ENCODE assay signal across 28 cellular contexts in the genomic region with DNA sequence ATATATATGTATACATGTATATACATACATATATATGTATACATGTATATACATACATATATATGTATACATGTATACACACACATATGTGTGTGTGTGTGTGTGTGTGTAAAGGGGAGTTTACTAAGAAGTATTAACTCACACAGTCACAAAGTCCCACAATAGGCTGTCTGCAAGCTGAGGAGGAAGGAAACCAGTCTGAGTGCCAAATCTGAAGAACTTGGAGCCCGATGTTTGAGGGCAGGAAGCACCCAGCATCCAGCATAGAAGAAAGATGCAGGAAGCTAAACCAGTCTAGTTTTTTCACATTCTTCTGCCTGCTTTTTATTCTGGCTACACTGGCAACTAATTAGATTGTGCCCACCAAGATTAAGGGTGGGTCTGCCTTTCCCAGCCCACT.
"Had no signal": no experiment of that assay in that cellular context is flagged by ENCODE, and none has a peak within 500 bp of the region (broad histone marks: within the 10 kb centered on the region; RNA-seq: fewer than 3 reads in every experiment).

No MANE protein-coding gene starts in this region.

- ATAC-seq: natural killer cell; psoas muscle; right cardiac atrium; right lobe of liver; stimulated activated effector memory CD8-positive, alpha-beta T cell treated with anti-CD3 and anti-CD28 coated beads, Interleukin-12 subunit alpha, Interleukin-12 subunit beta, amount 100 ng/mL, for 72 hours; stimulated activated naive B cell treated with anti-CD40 and anti-IgM and Interleukin-4, amounts not matched to agents 10 μg/mL and 1 μg/mL and 100 μg/mL, for 72 hours had no signal

- H3K27ac Mint-ChIP-seq: natural killer cell; nephron; neural progenitor cell; progenitor cell of endocrine pancreas; stimulated activated effector memory CD8-positive, alpha-beta T cell treated with anti-CD3 and anti-CD28 coated beads, Interleukin-12 subunit alpha, Interleukin-12 subunit beta, amount 100 ng/mL, for 72 hours; stimulated activated naive B cell treated with anti-CD40 and anti-IgM and Interleukin-4, amounts not matched to agents 10 μg/mL and 1 μg/mL and 100 μg/mL, for 72 hours; stimulated activated naive CD8-positive, alpha-beta T cell treated with anti-CD3 and anti-CD28 coated beads, Interleukin-15, Interleukin-2, amounts not matched to agents 100 ng/mL and 50 ng/mL, for 24 hours had no signal

- H3K36me3 ChIP-seq: neural progenitor cell, ovary, right lobe of liver, sigmoid colon, stomach, thoracic aorta, thyroid gland, tibial nerve, upper lobe of left lung, vagina had no signal

- H3K4me3 Mint-ChIP-seq: natural killer cell; nephron; neural progenitor cell; stimulated activated effector memory CD8-positive, alpha-beta T cell treated with anti-CD3 and anti-CD28 coated beads, Interleukin-12 subunit alpha, Interleukin-12 subunit beta, amount 100 ng/mL, for 72 hours; stimulated activated naive B cell treated with anti-CD40 and anti-IgM and Interleukin-4, amounts not matched to agents 10 μg/mL and 1 μg/mL and 100 μg/mL, for 72 hours; stimulated activated naive CD8-positive, alpha-beta T cell treated with anti-CD3 and anti-CD28 coated beads, Interleukin-15, Interleukin-2, amounts not matched to agents 100 ng/mL and 50 ng/mL, for 24 hours had no signal

- DNase-seq: natural killer cell; occipital lobe; ovary; posterior cingulate gyrus; psoas muscle; right cardiac atrium; right lobe of liver; sigmoid colon; small intestine; stimulated activated CD4-positive, alpha-beta T cell treated with anti-CD3 and anti-CD28 coated beads, Interleukin-15, amount 100 ng/mL, for 24 hours; stimulated activated CD4-positive, alpha-beta T cell treated with anti-CD3 and anti-CD28 coated beads, Interleukin-2, amount 100 ng/mL, for 24 hours; stimulated activated CD4-positive, alpha-beta T cell treated with anti-CD3 and anti-CD28 coated beads, Interleukin-2, amount 100 ng/mL, for 48 hours; stimulated activated CD4-positive, alpha-beta T cell treated with anti-CD3 and anti-CD28 coated beads, Interleukin-4, amount 100 ng/mL, for 24 hours; stimulated activated naive B cell treated with anti-CD40 and anti-IgM and Interleukin-4, amounts not matched to agents 10 μg/mL and 1 μg/mL and 100 μg/mL, for 72 hours; stimulated activated naive CD4-positive, alpha-beta T cell treated with Interleukin-2 at 50 U/mL for 16 hours; stomach; thyroid gland; trophoblast cell; upper lobe of left lung had no signal

- H3K27me3 Mint-ChIP-seq: progenitor cell of endocrine pancreas; stimulated activated naive B cell treated with anti-CD40 and anti-IgM and Interleukin-4, amounts not matched to agents 10 μg/mL and 1 μg/mL and 100 μg/mL, for 72 hours; stimulated activated naive CD8-positive, alpha-beta T cell treated with anti-CD3 and anti-CD28 coated beads, Interleukin-15, Interleukin-2, amounts not matched to agents 100 ng/mL and 50 ng/mL, for 24 hours had no signal

- H3K79me2 ChIP-seq: parathyroid adenoma had no signal

- H3K4me1 Mint-ChIP-seq: natural killer cell; nephron; neural progenitor cell; stimulated activated effector memory CD8-positive, alpha-beta T cell treated with anti-CD3 and anti-CD28 coated beads, Interleukin-12 subunit alpha, Interleukin-12 subunit beta, amount 100 ng/mL, for 72 hours; stimulated activated naive B cell treated with anti-CD40 and anti-IgM and Interleukin-4, amounts not matched to agents 10 μg/mL and 1 μg/mL and 100 μg/mL, for 72 hours had no signal

- H3K4me3 ChIP-seq: neural progenitor cell, ovary, psoas muscle, right lobe of liver, sigmoid colon, stomach, thoracic aorta, thyroid gland, tibial nerve, upper lobe of left lung, vagina had no signal

- H3K27me3 ChIP-seq: neural progenitor cell, ovary, right lobe of liver, sigmoid colon, stomach, thyroid gland, tibial nerve, upper lobe of left lung, vagina had no signal

- H2AFZ ChIP-seq: neural progenitor cell, parathyroid adenoma had no signal

- H3K36me3 Mint-ChIP-seq: natural killer cell; neural progenitor cell; stimulated activated effector memory CD8-positive, alpha-beta T cell treated with anti-CD3 and anti-CD28 coated beads, Interleukin-12 subunit alpha, Interleukin-12 subunit beta, amount 100 ng/mL, for 72 hours; stimulated activated naive B cell treated with anti-CD40 and anti-IgM and Interleukin-4, amounts not matched to agents 10 μg/mL and 1 μg/mL and 100 μg/mL, for 72 hours had no signal

- H3K9me3 ChIP-seq: ovary, psoas muscle, right lobe of liver, sigmoid colon, thoracic aorta, thyroid gland, tibial nerve, upper lobe of left lung, vagina had no signal

- H3K9me3 Mint-ChIP-seq: nephron, neural progenitor cell had no signal

- FAIRE-seq: small intestine had no signal

- H3K9ac ChIP-seq: neural progenitor cell, parathyroid adenoma had no signal

- H3K4me1 ChIP-seq: neural progenitor cell, parathyroid adenoma, psoas muscle, right lobe of liver, sigmoid colon, stomach, thyroid gland, tibial nerve, upper lobe of left lung, vagina had no signal

- H3K27ac ChIP-seq: neural progenitor cell, ovary, parathyroid adenoma, psoas muscle, right lobe of liver, sigmoid colon, stomach, thoracic aorta, thyroid gland, tibial nerve, upper lobe of left lung, vagina had no signal

- H3K4me2 ChIP-seq: neural progenitor cell had no signal
